Comparison of ENCODE assay signal across 22 cellular contexts in genomic region chr4:70741872-70742271, GRCh38. TPM values are rescaled to one million over a fixed set of nuclear protein-coding genes. Genes with fewer than 3 reads are reported as not detected.
DNase-seq lines count a peak whose midpoint lies in the region; ATAC-seq, FAIRE-seq and TF ChIP-seq lines count a peak whose summit lies in the region.
"Had no signal": no experiment of that assay in that cellular context is flagged by ENCODE, and none has a peak within 500 bp of the region (broad histone marks: within the 10 kb centered on the region; RNA-seq: fewer than 3 reads in every experiment).

No MANE protein-coding gene starts in this region.

- no peak overlapping the region for H3K4me3 Mint-ChIP-seq in astrocyte (ENCODE audit: unreplicated experiment)
- H3K4me3 Mint-ChIP-seq: activated T-cell treated with anti-CD3 and anti-CD28 coated beads, Interleukin-2, amount 50 U/mL, for 24 hours had no signal

- no peak overlapping the region for H3K4me3 ChIP-seq in astrocyte (ENCODE audit: insufficient read depth, low read depth, low read length)
- no peak overlapping the region for H3K4me3 ChIP-seq in testis
- H3K4me3 ChIP-seq: MG63, tibial artery had no signal

- H3K79me2 ChIP-seq in astrocyte (ENCODE audit: insufficient read depth, low read length) = peaks cover 81% of the 10 kb centered on the region

- no peak overlapping the region for H2AFZ ChIP-seq in astrocyte (ENCODE audit: low read depth, low read length)

- H3K27me3 Mint-ChIP-seq in astrocyte (ENCODE audit: low read depth, unreplicated experiment) = no peaks in the 10 kb centered on the region
- H3K27me3 Mint-ChIP-seq: activated T-cell treated with anti-CD3 and anti-CD28 coated beads, Interleukin-2, amount 50 U/mL, for 24 hours had no signal

- no peak for TF ChIP-seq POLR2A in testis (IDR thresholded peaks at IDR 0.05)

- no peak for ATAC-seq in GM18511 (IDR thresholded peaks at IDR 0.05; ENCODE audit: unreplicated experiment)
- ATAC-seq: PC-3 had no signal

- no peaks in the 10 kb centered on the region for H3K9me3 Mint-ChIP-seq in astrocyte (ENCODE audit: unreplicated experiment)
- H3K9me3 Mint-ChIP-seq: activated T-cell treated with anti-CD3 and anti-CD28 coated beads, Interleukin-2, amount 50 U/mL, for 24 hours had no signal

- H3K27ac ChIP-seq in astrocyte (ENCODE audit: low read depth, low read length) (no peak overlapping the region), testis (peak overlapping the region; percentile 4 to 25)
- H3K27ac ChIP-seq: tibial artery, VCaP had no signal

- H3K4me1 ChIP-seq in astrocyte (ENCODE audit: insufficient read depth, low read length) = peaks cover 6% of the 10 kb centered on the region
- peaks cover 12% of the 10 kb centered on the region for H3K4me1 ChIP-seq in testis

- intact Hi-C loops in testis (cut with DNase I; ENCODE audit: low total_unique reads) = no loop called here

- H3K27me3 ChIP-seq in astrocyte (ENCODE audit: insufficient read depth, low read length) = no peaks in the 10 kb centered on the region
- H3K27me3 ChIP-seq in testis = no peaks in the 10 kb centered on the region
- H3K27me3 ChIP-seq: MG63, tibial artery had no signal

- no peaks in the 10 kb centered on the region for H3K9me3 ChIP-seq in astrocyte (ENCODE audit: insufficient read depth, low read depth, low read length)
- H3K9me3 ChIP-seq in testis = no peaks in the 10 kb centered on the region
- H3K9me3 ChIP-seq: MG63, tibial artery had no signal

- peak overlapping the region; percentile 66 for H3K27ac Mint-ChIP-seq in astrocyte (ENCODE audit: unreplicated experiment)
- H3K27ac Mint-ChIP-seq: activated T-cell treated with anti-CD3 and anti-CD28 coated beads, Interleukin-2, amount 50 U/mL, for 24 hours had no signal

- 24 to 39% methylated on average over 1 of the region's 1 CpG for WGBS in testis, 2 donors

- H4K20me1 ChIP-seq in astrocyte (ENCODE audit: insufficient read depth, low read length) = peaks cover 54% of the 10 kb centered on the region

- no peak for TF ChIP-seq CTCF in astrocyte (IDR thresholded peaks at IDR 0.05; ENCODE audit: insufficient read depth, low read depth, low read length)
- no peak for TF ChIP-seq CTCF in testis (IDR thresholded peaks at IDR 0.05)

- no peak overlapping the region for H3K9ac ChIP-seq in astrocyte (ENCODE audit: low read length)

- H3K4me1 Mint-ChIP-seq in astrocyte (ENCODE audit: low read depth, unreplicated experiment) = peaks cover 16% of the 10 kb centered on the region

- H3K36me3 Mint-ChIP-seq in astrocyte (ENCODE audit: low read depth, unreplicated experiment) = peaks cover 2% of the 10 kb centered on the region

- H3K36me3 ChIP-seq in astrocyte (ENCODE audit: insufficient read depth, low read length) (no peaks in the 10 kb centered on the region), testis (ENCODE audit: low read depth, missing control alignments) (no peaks in the 10 kb centered on the region)
- H3K36me3 ChIP-seq: MG63, tibial artery had no signal

- no peak for FAIRE-seq in astrocyte (lab: Jason Lieb, UNC)

- no peak overlapping the region for H3K4me2 ChIP-seq in astrocyte (ENCODE audit: low read length)

- peak; percentile 29 for DNase-seq in GM03348 (ENCODE audit: low spot score)
- peak; percentile 49 for DNase-seq in astrocyte (ENCODE audit: low read depth)
- DNase-seq in hepatic stellate cell (ENCODE audit: low spot score) = peak; percentile 26
- no peak for DNase-seq in testis
- no peak for DNase-seq in NCI-H1092 treated with DMSO at 0.1 percent for 48 hours (lab: John Stamatoyannopoulos, UW)
- no peak for DNase-seq in GOT3 (lab: John Stamatoyannopoulos, UW)
- DNase-seq: activated CD4-positive, alpha-beta T cell treated with anti-CD3 and anti-CD28 coated beads for 48 hours; activated T-cell treated with anti-CD3 and anti-CD28 coated beads, Interleukin-2, amount 50 U/mL, for 24 hours; DMS153; GDM1; mammary epithelial cell; MG63; NCI-H1417 treated with DMSO at 0.1 percent for 48 hours; NCI-H446; PC-3; Right ventricle myocardium superior; stimulated activated CD4-positive, alpha-beta T cell treated with anti-CD3 and anti-CD28 coated beads, Interleukin-12 subunit alpha, Interleukin-12 subunit beta, amount 100 ng/mL, for 4 hours; stimulated activated CD4-positive, alpha-beta T cell treated with anti-CD3 and anti-CD28 coated beads, Interleukin-4, amount 100 ng/mL, for 4 hours; stimulated activated naive CD4-positive, alpha-beta T cell treated with Interleukin-2 at 50 U/mL for 16 hours; tibial artery had no signal

RNA-seq across cellular contexts. Expression of gene RUFY3, which starts 20.1 kb away (rescaled TPM):
- 51.9 and 57.5 TPM in 2 replicates for total RNA-seq in astrocyte
- 100 to 1,000 TPM; 220 to 247 TPM for total RNA-seq in testis
- polyA plus RNA-seq in testis (ENCODE audit: insufficient read depth, low read depth, low replicate concordance) = 84.7 TPM

RNA-seq across cellular contexts. Expression of gene UTP3, which starts 53.5 kb away (rescaled TPM):
- total RNA-seq in astrocyte = 34.9 and 37.0 TPM in 2 replicates
- 10 to 100 TPM; 25.4 to 26.0 TPM for total RNA-seq in testis
- polyA plus RNA-seq in testis (ENCODE audit: insufficient read depth, low read depth, low replicate concordance) = 18.5 TPM

Comparison
In these comparisons a context has a peak if more than half of its experiments do, and no peak if none do; other contexts are left out.
1. DNase-seq: peak in GM03348 (single experiment), astrocyte (single experiment) and hepatic stellate cell (single experiment); none in testis (single experiment), NCI-H1092 treated with DMSO at 0.1 percent for 48 hours (single experiment) and GOT3 (single experiment).